Comparison of ENCODE assay signal across 19 cellular contexts in the genomic region with DNA sequence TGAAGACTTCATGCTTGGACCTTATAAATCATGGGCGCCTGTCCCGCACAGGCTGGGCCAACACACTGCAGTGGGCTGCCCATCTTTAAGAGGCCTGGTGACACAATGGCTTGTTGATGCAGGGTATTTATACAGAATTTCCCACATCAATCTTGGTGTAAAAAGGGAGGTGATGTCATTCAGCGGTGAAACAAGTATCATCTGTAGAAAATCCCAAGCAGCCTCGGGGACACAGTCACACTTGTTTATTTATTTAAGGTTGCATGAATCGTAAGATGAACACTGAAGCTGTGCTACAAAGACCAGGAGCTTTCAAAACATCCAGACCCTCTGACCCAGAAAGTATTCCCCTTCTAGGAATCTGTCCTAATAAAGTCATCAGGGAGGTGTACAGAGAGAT. TPM values are rescaled to one million over a fixed set of nuclear protein-coding genes. Genes with fewer than 3 reads are reported as not detected.
"Had no signal": no experiment of that assay in that cellular context is flagged by ENCODE, and none has a peak within 500 bp of the region (broad histone marks: within the 10 kb centered on the region; RNA-seq: fewer than 3 reads in every experiment).

No MANE protein-coding gene starts in this region.

- ATAC-seq: activated CD4-positive, CD25-positive, alpha-beta regulatory T cell treated with anti-CD3 and anti-CD28 coated beads, Interleukin-2, amount 50 U/mL, for 24 hours; activated naive CD8-positive, alpha-beta T cell treated with anti-CD3 and anti-CD28 coated beads, Interleukin-2, amount 50 U/mL, for 24 hours; left ventricle myocardium superior; naive thymus-derived CD8-positive, alpha-beta T cell had no signal

- H3K27ac ChIP-seq: dorsolateral prefrontal cortex, parathyroid adenoma, tibial nerve, uterus had no signal

- DNase-seq: activated naive CD4-positive, alpha-beta T cell treated with Interleukin-2 at 50 U/mL for 16 hours; activated naive CD8-positive, alpha-beta T cell treated with anti-CD3 and anti-CD28 coated beads, Interleukin-2, amount 50 U/mL, for 24 hours; activated T-cell treated with anti-CD3 and anti-CD28 coated beads for 4 hours; aorta; dorsolateral prefrontal cortex; erythroblast; islet precursor cell; left ventricle myocardium superior; naive thymus-derived CD8-positive, alpha-beta T cell; stimulated activated CD4-positive, alpha-beta T cell treated with anti-CD3 and anti-CD28 coated beads, Interleukin-15, amount 100 ng/mL, for 24 hours; stimulated activated CD4-positive, alpha-beta T cell treated with anti-CD3 and anti-CD28 coated beads, Interleukin-4, amount 100 ng/mL, for 1 hour; stimulated activated naive CD4-positive, alpha-beta T cell; uterus had no signal

- H3K27me3 ChIP-seq: dorsolateral prefrontal cortex, tibial nerve, uterus had no signal

- H3K4me3 ChIP-seq: dorsolateral prefrontal cortex, tibial nerve, uterus had no signal

- H3K36me3 ChIP-seq: tibial nerve, uterus had no signal

RNA-seq across cellular contexts. Expression of a gene that starts 40.5 kb away (rescaled TPM):
- total RNA-seq: aorta; dorsolateral prefrontal cortex; left ventricle myocardium superior; mucosa of gallbladder; naive thymus-derived CD8-positive, alpha-beta T cell; skeletal muscle tissue; subcutaneous adipose tissue; tibial nerve; uterus had no signal
